In genomic region chr5:158725223-158725825, GRCh38 we compare ENCODE assay signal across 14 cellular contexts.
A peak's percentile ranks its signal among the peaks of the same experiment; 100 is the strongest.
DNase-seq lines count a peak whose midpoint lies in the region; ATAC-seq and TF ChIP-seq lines count a peak whose summit lies in the region.
"Had no signal": no experiment of that assay in that cellular context is flagged by ENCODE, and none has a peak within 500 bp of the region (broad histone marks: within the 10 kb centered on the region; RNA-seq: fewer than 3 reads in every experiment).

No MANE protein-coding gene starts in this region.

- no peak overlapping the region for H2BK120ac ChIP-seq in mesenchymal stem cell (ENCODE audit: low read depth, low read length)

- H3K27ac Mint-ChIP-seq in T-helper 17 cell = no peak overlapping the region
- H3K27ac Mint-ChIP-seq in stimulated activated effector memory CD8-positive, alpha-beta T cell treated with anti-CD3 and anti-CD28 coated beads, Interleukin-12 subunit alpha, Interleukin-12 subunit beta, amount 100 ng/mL, for 72 hours = no peak overlapping the region
- H3K27ac Mint-ChIP-seq: CD8-positive, alpha-beta T cell had no signal

- H3K36me3 Mint-ChIP-seq in T-helper 17 cell (ENCODE audit: low read depth) = peaks cover 2% of the 10 kb centered on the region
- no peaks in the 10 kb centered on the region for H3K36me3 Mint-ChIP-seq in stimulated activated effector memory CD8-positive, alpha-beta T cell treated with anti-CD3 and anti-CD28 coated beads, Interleukin-12 subunit alpha, Interleukin-12 subunit beta, amount 100 ng/mL, for 72 hours
- H3K36me3 Mint-ChIP-seq: CD8-positive, alpha-beta T cell had no signal

- no peak overlapping the region for H3K4me2 ChIP-seq in mesenchymal stem cell (ENCODE audit: low read length, poor library complexity, severe bottlenecking)

- TF ChIP-seq CTCF in VCaP (conservative IDR thresholded peaks at IDR 0.05) = peak; percentile 44

- H3K9me3 ChIP-seq in mesenchymal stem cell (ENCODE audit: control insufficient read depth, low read length) (no peaks in the 10 kb centered on the region), T-helper 17 cell (ENCODE audit: control insufficient read depth, low read length, poor library complexity, severe bottlenecking) (no peaks in the 10 kb centered on the region)

- H3K79me1 ChIP-seq in mesenchymal stem cell (replicated peaks; ENCODE audit: low read length, poor library complexity, severe bottlenecking) = no peaks in the 10 kb centered on the region

- no peak overlapping the region for H3K14ac ChIP-seq in mesenchymal stem cell (ENCODE audit: low read length in 2 of 2)

- H3K4ac ChIP-seq in mesenchymal stem cell (ENCODE audit: low read depth in 1 of 2, low read length in 2 of 2) = no peak overlapping the region

- peak overlapping the region in 1 of 2 experiments; percentile 61 for H2BK12ac ChIP-seq in mesenchymal stem cell (ENCODE audit: low read length in 2 of 2)

- H3K27ac ChIP-seq in VCaP (no peak overlapping the region), mesenchymal stem cell (ENCODE audit: low read length, poor library complexity, severe bottlenecking) (no peak overlapping the region)
- H3K27ac ChIP-seq: SK-N-MC had no signal

- H3K9me3 Mint-ChIP-seq in stimulated activated effector memory CD8-positive, alpha-beta T cell treated with anti-CD3 and anti-CD28 coated beads, Interleukin-12 subunit alpha, Interleukin-12 subunit beta, amount 100 ng/mL, for 72 hours = no peaks in the 10 kb centered on the region
- H3K9me3 Mint-ChIP-seq: CD8-positive, alpha-beta T cell had no signal

- H2BK5ac ChIP-seq in mesenchymal stem cell (ENCODE audit: low read depth, low read length, poor library complexity, severe bottlenecking) = no peak overlapping the region

- H3K23ac ChIP-seq in mesenchymal stem cell (ENCODE audit: low read length in 2 of 2) = no peak overlapping the region

- no peak overlapping the region for H2BK15ac ChIP-seq in mesenchymal stem cell (ENCODE audit: low read depth, poor library complexity, severe bottlenecking)

- no peak overlapping the region for H4K8ac ChIP-seq in mesenchymal stem cell (ENCODE audit: low read length)

- H3K4me1 ChIP-seq in mesenchymal stem cell (ENCODE audit: control insufficient read depth, insufficient read depth, low read depth, low read length) = no peaks in the 10 kb centered on the region

- no peaks in the 10 kb centered on the region for H3K27me3 ChIP-seq in mesenchymal stem cell (ENCODE audit: control insufficient read depth in 1 of 2, insufficient read depth in 1 of 2, low read length in 2 of 2)

- no peak overlapping the region for H3K4me3 ChIP-seq in mesenchymal stem cell (ENCODE audit: insufficient read depth in 1 of 2, low read depth in 1 of 2, low read length in 2 of 2)
- H3K4me3 ChIP-seq: SK-N-MC had no signal

- 86% methylated on average over 3 of the region's 3 CpGs for WGBS in mesenchymal stem cell

- no peak overlapping the region for H4K91ac ChIP-seq in mesenchymal stem cell (ENCODE audit: low read length)

- H3K4me1 Mint-ChIP-seq in T-helper 17 cell = no peaks in the 10 kb centered on the region
- H3K4me1 Mint-ChIP-seq in stimulated activated effector memory CD8-positive, alpha-beta T cell treated with anti-CD3 and anti-CD28 coated beads, Interleukin-12 subunit alpha, Interleukin-12 subunit beta, amount 100 ng/mL, for 72 hours = no peaks in the 10 kb centered on the region

- peaks cover 0 to 58% of the 10 kb centered on the region in 2 experiments for H3K36me3 ChIP-seq in mesenchymal stem cell (ENCODE audit: control insufficient read depth in 1 of 2, insufficient read depth in 2 of 2, low read depth in 1 of 2, low read length in 2 of 2)

- ATAC-seq in HG03565 (IDR thresholded peaks at IDR 0.05; ENCODE audit: unreplicated experiment) (no peak), T-helper 17 cell (no peak)
- ATAC-seq in stimulated activated effector memory CD8-positive, alpha-beta T cell treated with anti-CD3 and anti-CD28 coated beads, Interleukin-12 subunit alpha, Interleukin-12 subunit beta, amount 100 ng/mL, for 72 hours = no peak
- ATAC-seq: CD8-positive, alpha-beta T cell had no signal

- no peak overlapping the region for H3K4me3 Mint-ChIP-seq in T-helper 17 cell
- no peak overlapping the region for H3K4me3 Mint-ChIP-seq in stimulated activated effector memory CD8-positive, alpha-beta T cell treated with anti-CD3 and anti-CD28 coated beads, Interleukin-12 subunit alpha, Interleukin-12 subunit beta, amount 100 ng/mL, for 72 hours
- H3K4me3 Mint-ChIP-seq: CD8-positive, alpha-beta T cell had no signal

- no peak overlapping the region for H2AK5ac ChIP-seq in mesenchymal stem cell (ENCODE audit: low read length, severe bottlenecking)

- H3K27me3 Mint-ChIP-seq in T-helper 17 cell = peaks cover 66% of the 10 kb centered on the region

- peak overlapping the region; percentile 13 for H3K9ac ChIP-seq in mesenchymal stem cell (ENCODE audit: low read length)

- H2AFZ ChIP-seq in mesenchymal stem cell (ENCODE audit: low read depth, low read length) = no peak overlapping the region

- DNase-seq in DMS 273 treated with DMSO at 0.1 percent for 48 hours (lab: John Stamatoyannopoulos, UW) = peak; percentile 97
- DNase-seq in MV-4-11 (lab: John Stamatoyannopoulos, UW) = peak; percentile 9
- no peak for DNase-seq in mesenchymal stem cell
- DNase-seq in GDM1 (lab: John Stamatoyannopoulos, UW) = no peak
- DNase-seq in T-helper 17 cell = no peak
- DNase-seq in stimulated activated effector memory CD8-positive, alpha-beta T cell treated with anti-CD3 and anti-CD28 coated beads, Interleukin-12 subunit alpha, Interleukin-12 subunit beta, amount 100 ng/mL, for 72 hours (ENCODE audit: low spot score in 2 of 2) = no peak
- DNase-seq: activated CD4-positive, alpha-beta T cell treated with anti-CD3 and anti-CD28 coated beads for 4 hours; activated effector memory CD4-positive, alpha-beta T cell treated with Interleukin-2 at 50 U/mL for 16 hours; CD8-positive, alpha-beta T cell; Kasumi-1; NCI-H226 had no signal

- H3K18ac ChIP-seq in mesenchymal stem cell (ENCODE audit: low read depth in 1 of 2, low read length in 2 of 2) = no peak overlapping the region

Comparison
In these comparisons a context has a peak if more than half of its experiments do, and no peak if none do; other contexts are left out.
1. DNase-seq: peak in DMS 273 treated with DMSO at 0.1 percent for 48 hours (single experiment) and MV-4-11 (single experiment); none in mesenchymal stem cell (single experiment), GDM1 (single experiment), T-helper 17 cell (0 of 3) and stimulated activated effector memory CD8-positive, alpha-beta T cell treated with anti-CD3 and anti-CD28 coated beads, Interleukin-12 subunit alpha, Interleukin-12 subunit beta, amount 100 ng/mL, for 72 hours (0 of 2).